Comparison of ENCODE assay signal across 20 cellular contexts in genomic region chr2:197633109-197633657, GRCh38. TPM values are rescaled to one million over a fixed set of nuclear protein-coding genes. Genes with fewer than 3 reads are reported as not detected.
DNase-seq lines count a peak whose midpoint lies in the region; ATAC-seq, FAIRE-seq and TF ChIP-seq lines count a peak whose summit lies in the region.
"Had no signal": no experiment of that assay in that cellular context is flagged by ENCODE, and none has a peak within 500 bp of the region (broad histone marks: within the 10 kb centered on the region; RNA-seq: fewer than 3 reads in every experiment).

No MANE protein-coding gene starts in this region.

- H3K4me1 ChIP-seq in heart right ventricle, result peaks cover 0 to 7% (median 5%) of the 10 kb centered on the region in 9 donors
- H3K4me1 ChIP-seq: BLaER1 had no signal

- no peaks in the 10 kb centered on the region for H3K9me3 ChIP-seq in heart right ventricle

- intact Hi-C loops in heart right ventricle (cut with DNase I), result no loop called here

- no peaks in the 10 kb centered on the region for H3K27me3 ChIP-seq in heart right ventricle
- H3K27me3 ChIP-seq: BLaER1 had no signal

- ATAC-seq in GM18511 (IDR thresholded peaks at IDR 0.05; ENCODE audit: unreplicated experiment) (peak; percentile 58), HG03196 (IDR thresholded peaks at IDR 0.05; ENCODE audit: unreplicated experiment) (peak; percentile 61), heart right ventricle (no peak), GM19463 (IDR thresholded peaks at IDR 0.05; ENCODE audit: unreplicated experiment) (no peak), omental fat pad (ENCODE audit: low FRiP score) (no peak)
- ATAC-seq: GM23338, K562 had no signal

- FAIRE-seq in D721Med (lab: Jason Lieb, UNC), result peak; percentile 21
- FAIRE-seq: GM12892, GM18507, H54, HTR-8/SVneo, K562 had no signal

- TF ChIP-seq CTCF in D721Med (IDR thresholded peaks at IDR 0.05; ENCODE audit: insufficient read depth, missing control alignments), result no peak
- no peak for TF ChIP-seq CTCF in heart right ventricle (IDR thresholded peaks at IDR 0.05)
- TF ChIP-seq CTCF in omental fat pad (IDR thresholded peaks at IDR 0.05), result no peak

- H3K27ac ChIP-seq in heart right ventricle, result no peak overlapping the region
- H3K27ac ChIP-seq: BLaER1 had no signal

- peaks cover 0 to 22% (median 0%) of the 10 kb centered on the region in 9 donors for H3K36me3 ChIP-seq in heart right ventricle
- H3K36me3 ChIP-seq: BLaER1 had no signal

- DNase-seq in D721Med (ENCODE audit: insufficient read length, low spot score) (no peak), foreskin melanocyte (peak; percentile 59), heart right ventricle (no peak), omental fat pad (ENCODE audit: low spot score) (no peak)
- DNase-seq: 8988T; CD4-positive, alpha-beta memory T cell; DMS79 treated with DMSO at 0.1 percent for 48 hours; GF-D8; HCEC 1CT; IMR-90 had no signal

- H3K4me3 ChIP-seq in heart right ventricle, result no peak overlapping the region
- H3K4me3 ChIP-seq: BLaER1, GM23338, K562 had no signal

RNA-seq across cellular contexts. Expression of gene RFTN2, which starts 42.2 kb away (rescaled TPM):
- total RNA-seq in heart right ventricle (1 to 10 TPM; 1.2 to 8.4 (median 3.7) TPM), omental fat pad (10 to 100 TPM in 2 of 4 donors, 1 to 10 TPM in 2; 5.3 to 27.3 (median 14.0) TPM)
- polyA plus RNA-seq in heart right ventricle, result 1 to 10 TPM; 2.0 TPM
- total RNA-seq: CD4-positive, alpha-beta memory T cell had no signal

Comparison
In these comparisons a context has a peak if more than half of its experiments do, and no peak if none do; other contexts are left out.
1. ATAC-seq: peak in GM18511 (single experiment) and HG03196 (single experiment); none in heart right ventricle (0 of 8), GM19463 (single experiment) and omental fat pad (single experiment).